In genomic region chr2:15619076-15619475, GRCh38 we compare ENCODE assay signal across 16 cellular contexts. TPM values are rescaled to one million over a fixed set of nuclear protein-coding genes. Genes with fewer than 3 reads are reported as not detected.
A peak's percentile ranks its signal among the peaks of the same experiment; 100 is the strongest.
DNase-seq lines count a peak whose midpoint lies in the region; ATAC-seq lines count a peak whose summit lies in the region.
"Had no signal": no experiment of that assay in that cellular context is flagged by ENCODE, and none has a peak within 500 bp of the region (broad histone marks: within the 10 kb centered on the region; RNA-seq: fewer than 3 reads in every experiment).

No MANE protein-coding gene starts in this region.

- peaks cover 23% of the 10 kb centered on the region for H3K79me1 ChIP-seq in mesenchymal stem cell (replicated peaks; ENCODE audit: low read length, poor library complexity, severe bottlenecking)

- DNase-seq in Right ventricle myocardium inferior (ENCODE audit: missing footprints): no peak
- no peak for DNase-seq in cardiac septum (ENCODE audit: low spot score)
- DNase-seq in mesenchymal stem cell: no peak
- no peak for DNase-seq in aorta
- no peak for DNase-seq in effector CD8-positive, alpha-beta T cell (lab: John Stamatoyannopoulos, UW)
- DNase-seq in NAMALWA (ENCODE audit: low spot score): no peak
- no peak for DNase-seq in stimulated activated effector memory CD8-positive, alpha-beta T cell treated with anti-CD3 and anti-CD28 coated beads, Interleukin-12 subunit alpha, Interleukin-12 subunit beta, amount 100 ng/mL, for 72 hours (ENCODE audit: low spot score in 2 of 2)
- DNase-seq: AML-193; Caco-2; CD8-positive, alpha-beta memory T cell; DMS53; HCEC 1CT; HFFc6 had no signal

- no peak overlapping the region for H3K4ac ChIP-seq in mesenchymal stem cell (ENCODE audit: low read depth in 1 of 2, low read length in 2 of 2)

- no peak overlapping the region for H2BK5ac ChIP-seq in mesenchymal stem cell (ENCODE audit: low read depth, low read length, poor library complexity, severe bottlenecking)

- no peak overlapping the region for H3K14ac ChIP-seq in mesenchymal stem cell (ENCODE audit: low read length in 2 of 2)

- 97% methylated on average over 11 of the region's 11 CpGs for WGBS in mesenchymal stem cell
- WGBS in aorta, 2 donors: 91 to 96% methylated on average over 11 of the region's 11 CpGs

- no peak overlapping the region for H3K27ac Mint-ChIP-seq in stimulated activated memory B cell treated with anti-CD40 and anti-IgM and Interleukin-4, amounts not matched to agents 10 μg/mL and 1 μg/mL and 100 μg/mL, for 72 hours
- H3K27ac Mint-ChIP-seq in stimulated activated effector memory CD8-positive, alpha-beta T cell treated with anti-CD3 and anti-CD28 coated beads, Interleukin-12 subunit alpha, Interleukin-12 subunit beta, amount 100 ng/mL, for 72 hours: no peak overlapping the region
- H3K27ac Mint-ChIP-seq: CD8-positive, alpha-beta memory T cell; HFFc6 had no signal

- no peak overlapping the region for H3K23ac ChIP-seq in mesenchymal stem cell (ENCODE audit: low read length in 2 of 2)

- intact Hi-C loops in Right ventricle myocardium inferior (cut with DNase I): no loop called here
- intact Hi-C loops in cardiac septum (cut with DNase I): no loop called here
- intact Hi-C loops in aorta (cut with DNase I): no loop called here

- H3K36me3 Mint-ChIP-seq in stimulated activated memory B cell treated with anti-CD40 and anti-IgM and Interleukin-4, amounts not matched to agents 10 μg/mL and 1 μg/mL and 100 μg/mL, for 72 hours: peaks cover 57% of the 10 kb centered on the region
- H3K36me3 Mint-ChIP-seq in stimulated activated effector memory CD8-positive, alpha-beta T cell treated with anti-CD3 and anti-CD28 coated beads, Interleukin-12 subunit alpha, Interleukin-12 subunit beta, amount 100 ng/mL, for 72 hours: peaks cover 95% of the 10 kb centered on the region

- H2BK15ac ChIP-seq in mesenchymal stem cell (ENCODE audit: low read depth, poor library complexity, severe bottlenecking): peak overlapping the region; percentile 77

- H2AFZ ChIP-seq in mesenchymal stem cell (ENCODE audit: low read depth, low read length): no peak overlapping the region

- no peak overlapping the region for H4K8ac ChIP-seq in mesenchymal stem cell (ENCODE audit: low read length)

- H3K27me3 Mint-ChIP-seq in stimulated activated memory B cell treated with anti-CD40 and anti-IgM and Interleukin-4, amounts not matched to agents 10 μg/mL and 1 μg/mL and 100 μg/mL, for 72 hours: no peaks in the 10 kb centered on the region
- H3K27me3 Mint-ChIP-seq: CD8-positive, alpha-beta memory T cell had no signal

- H3K36me3 ChIP-seq in mesenchymal stem cell (ENCODE audit: control insufficient read depth in 1 of 2, insufficient read depth in 2 of 2, low read depth in 1 of 2, low read length in 2 of 2): peaks cover 25 to 97% of the 10 kb centered on the region in 2 experiments
- peaks cover 0 to 4% of the 10 kb centered on the region in 2 donors for H3K36me3 ChIP-seq in aorta (ENCODE audit: control insufficient read depth in 1 of 2, insufficient read depth in 2 of 2, low read length in 1 of 2)

- H3K4me3 ChIP-seq in mesenchymal stem cell (ENCODE audit: insufficient read depth in 1 of 2, low read depth in 1 of 2, low read length in 2 of 2) (peak overlapping the region in 1 of 2 experiments; percentile 18), aorta (ENCODE audit: low read length in 2 of 2) (no peak overlapping the region)
- H3K4me3 ChIP-seq: BLaER1 had no signal

- H3K4me1 ChIP-seq in mesenchymal stem cell (ENCODE audit: control insufficient read depth, insufficient read depth, low read depth, low read length): no peaks in the 10 kb centered on the region
- no peaks in the 10 kb centered on the region for H3K4me1 ChIP-seq in aorta (ENCODE audit: control insufficient read depth in 1 of 2, insufficient read depth in 2 of 2, low read length in 2 of 2)
- H3K4me1 ChIP-seq: BLaER1, Caco-2 had no signal

- ATAC-seq in Right ventricle myocardium inferior (peak; percentile 26), aorta (ENCODE audit: low FRiP score) (peak; percentile 22)
- ATAC-seq in stimulated activated memory B cell treated with anti-CD40 and anti-IgM and Interleukin-4, amounts not matched to agents 10 μg/mL and 1 μg/mL and 100 μg/mL, for 72 hours: peak; percentile 31
- no peak for ATAC-seq in stimulated activated effector memory CD8-positive, alpha-beta T cell treated with anti-CD3 and anti-CD28 coated beads, Interleukin-12 subunit alpha, Interleukin-12 subunit beta, amount 100 ng/mL, for 72 hours

- H2BK120ac ChIP-seq in mesenchymal stem cell (ENCODE audit: low read depth, low read length): no peak overlapping the region

- no peak overlapping the region for H2BK12ac ChIP-seq in mesenchymal stem cell (ENCODE audit: low read length in 2 of 2)

- H3K4me3 Mint-ChIP-seq in stimulated activated memory B cell treated with anti-CD40 and anti-IgM and Interleukin-4, amounts not matched to agents 10 μg/mL and 1 μg/mL and 100 μg/mL, for 72 hours: no peak overlapping the region
- H3K4me3 Mint-ChIP-seq in stimulated activated effector memory CD8-positive, alpha-beta T cell treated with anti-CD3 and anti-CD28 coated beads, Interleukin-12 subunit alpha, Interleukin-12 subunit beta, amount 100 ng/mL, for 72 hours: no peak overlapping the region
- H3K4me3 Mint-ChIP-seq: CD8-positive, alpha-beta memory T cell; HFFc6 had no signal

- H2AK5ac ChIP-seq in mesenchymal stem cell (ENCODE audit: low read length, severe bottlenecking): no peak overlapping the region

- no peaks in the 10 kb centered on the region for H3K27me3 ChIP-seq in mesenchymal stem cell (ENCODE audit: control insufficient read depth in 1 of 2, insufficient read depth in 1 of 2, low read length in 2 of 2)
- H3K27me3 ChIP-seq in aorta (ENCODE audit: control insufficient read depth in 1 of 2, insufficient read depth in 2 of 2, low read length in 1 of 2): no peaks in the 10 kb centered on the region
- H3K27me3 ChIP-seq: BLaER1 had no signal

- no peaks in the 10 kb centered on the region for H3K9me3 ChIP-seq in mesenchymal stem cell (ENCODE audit: control insufficient read depth, low read length)
- no peaks in the 10 kb centered on the region for H3K9me3 ChIP-seq in aorta (ENCODE audit: control insufficient read depth, low read length)
- H3K9me3 ChIP-seq: BLaER1, Caco-2 had no signal

- H3K4me1 Mint-ChIP-seq in stimulated activated memory B cell treated with anti-CD40 and anti-IgM and Interleukin-4, amounts not matched to agents 10 μg/mL and 1 μg/mL and 100 μg/mL, for 72 hours: no peaks in the 10 kb centered on the region
- H3K4me1 Mint-ChIP-seq in stimulated activated effector memory CD8-positive, alpha-beta T cell treated with anti-CD3 and anti-CD28 coated beads, Interleukin-12 subunit alpha, Interleukin-12 subunit beta, amount 100 ng/mL, for 72 hours: no peaks in the 10 kb centered on the region

- H3K9me3 Mint-ChIP-seq in stimulated activated memory B cell treated with anti-CD40 and anti-IgM and Interleukin-4, amounts not matched to agents 10 μg/mL and 1 μg/mL and 100 μg/mL, for 72 hours: peaks cover 5% of the 10 kb centered on the region
- H3K9me3 Mint-ChIP-seq in stimulated activated effector memory CD8-positive, alpha-beta T cell treated with anti-CD3 and anti-CD28 coated beads, Interleukin-12 subunit alpha, Interleukin-12 subunit beta, amount 100 ng/mL, for 72 hours: peaks cover 4% of the 10 kb centered on the region
- H3K9me3 Mint-ChIP-seq: CD8-positive, alpha-beta memory T cell; HFFc6 had no signal

- H3K27ac ChIP-seq in mesenchymal stem cell (ENCODE audit: low read length, poor library complexity, severe bottlenecking) (no peak overlapping the region), aorta (ENCODE audit: low read depth in 1 of 2, low read length in 2 of 2) (no peak overlapping the region)
- H3K27ac ChIP-seq: 22Rv1, BLaER1 had no signal

- H3K18ac ChIP-seq in mesenchymal stem cell (ENCODE audit: low read depth in 1 of 2, low read length in 2 of 2): no peak overlapping the region

- H4K91ac ChIP-seq in mesenchymal stem cell (ENCODE audit: low read length): no peak overlapping the region

- H3K4me2 ChIP-seq in mesenchymal stem cell (ENCODE audit: low read length, poor library complexity, severe bottlenecking): no peak overlapping the region
- H3K4me2 ChIP-seq: BLaER1 had no signal

- no peak overlapping the region for H3K9ac ChIP-seq in mesenchymal stem cell (ENCODE audit: low read length)
- H3K9ac ChIP-seq: BLaER1 had no signal

RNA-seq across cellular contexts. Expression of gene DDX1, which starts 27.4 kb away (rescaled TPM):
- 142 TPM for total RNA-seq in Right ventricle myocardium inferior
- 112 TPM for total RNA-seq in cardiac septum
- polyA plus RNA-seq in mesenchymal stem cell (2013, experiment 1 of 2): 92.2 TPM
- 94.3 TPM for polyA plus RNA-seq in mesenchymal stem cell (2013, experiment 2 of 2)
- total RNA-seq in aorta: 10 to 100 TPM; 77.7 to 77.9 TPM
- 10 to 100 TPM; 73.6 to 82.6 TPM for polyA plus RNA-seq in aorta

RNA-seq across cellular contexts. Expression of gene NBAS, which starts 57.9 kb away (rescaled TPM):
- total RNA-seq in Right ventricle myocardium inferior: 60.2 TPM
- total RNA-seq in cardiac septum: 38.9 TPM
- polyA plus RNA-seq in mesenchymal stem cell (2013, experiment 1 of 2): 22.8 TPM
- polyA plus RNA-seq in mesenchymal stem cell (2013, experiment 2 of 2): 22.6 TPM
- 10 to 100 TPM; 37.0 to 46.0 TPM for total RNA-seq in aorta
- 10 to 100 TPM in 1 of 2 donors, 1 to 10 TPM in 1; 7.4 to 30.4 TPM for polyA plus RNA-seq in aorta
